Comparison of ENCODE assay signal across 2 cellular contexts in the genomic region with DNA sequence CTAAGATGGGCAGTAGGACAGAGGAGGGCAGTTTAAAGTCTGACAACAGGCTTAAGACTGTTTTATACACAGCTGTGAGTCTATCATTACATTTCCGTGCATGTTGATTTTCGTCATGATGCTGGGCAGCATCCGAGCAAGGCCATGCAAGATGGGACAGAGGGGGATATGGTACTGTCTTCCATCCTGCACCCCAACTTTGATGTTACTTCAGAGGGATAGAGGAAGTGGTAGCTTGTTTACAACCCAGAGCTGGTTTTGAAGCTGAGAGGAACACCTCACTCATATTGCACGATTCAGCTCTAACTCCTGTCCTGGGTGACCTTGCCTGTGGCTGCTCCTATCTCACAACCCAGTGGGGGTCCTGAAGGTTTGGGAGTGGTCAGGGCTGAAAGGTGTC.
A peak's percentile ranks its signal among the peaks of the same experiment; 100 is the strongest.
TF ChIP-seq lines count a peak whose summit lies in the region.

No MANE protein-coding gene starts in this region.

TF ChIP-seq in GM12878, 131 proteins besides CTCF, POLR2A, EP300 and RAD21:
- TF ChIP-seq GATAD2B (conservative IDR thresholded peaks at IDR 0.05; ENCODE audit: low read depth) (no peak), SPI1 (IDR thresholded peaks at IDR 0.05; ENCODE audit: borderline replicate concordance, insufficient read depth, low read depth, low read length) (peak; percentile 86), SMARCA5 (IDR thresholded peaks at IDR 0.05) (0 out of 2 replicates have a peak, but pooled peaks have one; percentile 17), NBN (IDR thresholded peaks at IDR 0.05) (no peak), CBFB (IDR thresholded peaks at IDR 0.05; ENCODE audit: low read depth) (0 out of 2 replicates have a peak, but pooled peaks have one; percentile 12), SUPT20H (IDR thresholded peaks at IDR 0.05; ENCODE audit: borderline replicate concordance, control insufficient read depth, low read depth, low read length) (no peak), ATF7 (IDR thresholded peaks at IDR 0.05; ENCODE audit: low read depth) (no peak), FOS (IDR thresholded peaks at IDR 0.05; ENCODE audit: borderline replicate concordance, extremely low read depth, insufficient read length) (no peak), IRF4 (IDR thresholded peaks at IDR 0.05; ENCODE audit: low read depth, low read length) (0 out of 2 replicates have a peak, but pooled peaks have one; percentile 11)
- TF ChIP-seq, protein P1, sequence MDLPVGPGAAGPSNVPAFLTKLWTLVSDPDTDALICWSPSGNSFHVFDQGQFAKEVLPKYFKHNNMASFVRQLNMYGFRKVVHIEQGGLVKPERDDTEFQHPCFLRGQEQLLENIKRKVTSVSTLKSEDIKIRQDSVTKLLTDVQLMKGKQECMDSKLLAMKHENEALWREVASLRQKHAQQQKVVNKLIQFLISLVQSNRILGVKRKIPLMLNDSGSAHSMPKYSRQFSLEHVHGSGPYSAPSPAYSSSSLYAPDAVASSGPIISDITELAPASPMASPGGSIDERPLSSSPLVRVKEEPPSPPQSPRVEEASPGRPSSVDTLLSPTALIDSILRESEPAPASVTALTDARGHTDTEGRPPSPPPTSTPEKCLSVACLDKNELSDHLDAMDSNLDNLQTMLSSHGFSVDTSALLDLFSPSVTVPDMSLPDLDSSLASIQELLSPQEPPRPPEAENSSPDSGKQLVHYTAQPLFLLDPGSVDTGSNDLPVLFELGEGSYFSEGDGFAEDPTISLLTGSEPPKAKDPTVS (IDR thresholded peaks at IDR 0.05; ENCODE audit: low read depth, low read length): no peak
TF ChIP-seq in GM12878: peak in this region for 4.

TF ChIP-seq in WTC11, 78 proteins besides CTCF, POLR2A, EP300 and RAD21:
- TF ChIP-seq, protein P2, sequence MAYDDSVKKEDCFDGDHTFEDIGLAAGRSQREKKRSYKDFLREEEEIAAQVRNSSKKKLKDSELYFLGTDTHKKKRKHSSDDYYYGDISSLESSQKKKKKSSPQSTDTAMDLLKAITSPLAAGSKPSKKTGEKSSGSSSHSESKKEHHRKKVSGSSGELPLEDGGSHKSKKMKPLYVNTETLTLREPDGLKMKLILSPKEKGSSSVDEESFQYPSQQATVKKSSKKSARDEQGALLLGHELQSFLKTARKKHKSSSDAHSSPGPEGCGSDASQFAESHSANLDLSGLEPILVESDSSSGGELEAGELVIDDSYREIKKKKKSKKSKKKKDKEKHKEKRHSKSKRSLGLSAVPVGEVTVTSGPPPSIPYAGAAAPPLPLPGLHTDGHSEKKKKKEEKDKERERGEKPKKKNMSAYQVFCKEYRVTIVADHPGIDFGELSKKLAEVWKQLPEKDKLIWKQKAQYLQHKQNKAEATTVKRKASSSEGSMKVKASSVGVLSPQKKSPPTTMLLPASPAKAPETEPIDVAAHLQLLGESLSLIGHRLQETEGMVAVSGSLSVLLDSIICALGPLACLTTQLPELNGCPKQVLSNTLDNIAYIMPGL (CRISPR knock-in tag; IDR thresholded peaks at IDR 0.05): no peak
